In the genomic region with DNA sequence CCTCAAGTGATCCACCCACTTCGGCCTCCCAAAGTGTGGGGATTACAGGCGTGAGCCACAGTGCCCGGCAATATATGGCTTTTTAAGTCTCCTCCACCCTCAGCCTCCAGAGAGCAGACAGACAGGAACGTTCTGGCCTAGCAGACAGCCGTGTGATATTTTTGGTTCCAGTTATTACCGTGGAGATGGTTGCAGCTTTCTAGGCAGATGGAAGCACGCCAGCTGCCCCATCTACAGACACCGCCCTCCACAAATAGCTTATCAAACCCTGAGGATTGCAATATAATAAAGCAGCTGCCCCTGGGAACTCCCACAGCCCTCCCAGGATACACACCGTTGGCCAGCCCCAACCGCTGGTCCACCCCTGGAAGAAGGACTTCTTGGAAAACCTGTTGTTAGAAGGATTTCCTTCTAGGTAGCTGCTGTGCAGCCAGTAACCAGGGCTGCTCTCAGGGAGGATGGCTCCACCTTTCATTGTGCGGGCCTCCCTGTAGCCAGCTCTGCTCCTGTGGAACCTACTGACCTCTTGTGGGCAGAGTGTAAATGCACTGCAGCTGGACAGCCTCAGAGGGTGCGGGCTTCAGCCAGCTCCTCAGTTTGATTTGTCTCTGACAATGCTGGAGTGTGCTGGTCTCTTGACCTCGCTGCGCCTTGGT, we compare ENCODE assay signal across 8 cellular contexts. TPM values are rescaled to one million over a fixed set of nuclear protein-coding genes. Genes with fewer than 3 reads are reported as not detected.
DNase-seq lines count a peak whose midpoint lies in the region; ATAC-seq and TF ChIP-seq lines count a peak whose summit lies in the region.

No MANE protein-coding gene starts in this region.

- no peak overlapping the region for H3K18ac ChIP-seq in IMR-90 (ENCODE audit: low read depth, low read length)

- no peak overlapping the region for H3K4ac ChIP-seq in IMR-90 (ENCODE audit: low read depth, low read length)

- no peak overlapping the region for H3K56ac ChIP-seq in IMR-90 (ENCODE audit: extremely low read depth, insufficient read depth, low read length)

- intact Hi-C loops in IMR-90 (cut with micrococcal nuclease), result loop anchor here (1.0 to 10.0 kb wide), 3 partner anchors 24 to 373 kb away; no protein-coding TSS in a partner anchor
- intact Hi-C loops in transverse colon (cut with DNase I; ENCODE audit: low total_unique reads), result no loop called here

- H4K8ac ChIP-seq in IMR-90 (ENCODE audit: low read depth in 2 of 2, low read length in 2 of 2), result no peak overlapping the region

- no peak overlapping the region for H3K23ac ChIP-seq in IMR-90 (ENCODE audit: low read depth, low read length)

- H2AFZ ChIP-seq in IMR-90 (replicated peaks; ENCODE audit: low read length, poor library complexity), result peak overlapping the region; percentile 60
- no peak overlapping the region for H2AFZ ChIP-seq in OCI-LY1 (ENCODE audit: low read length)

- H2BK120ac ChIP-seq in IMR-90 (ENCODE audit: low read depth, low read length), result no peak overlapping the region

- TF ChIP-seq CTCF in BE2C (IDR thresholded peaks at IDR 0.05; ENCODE audit: low read depth, low read length), result peak; percentile 81
- peak; percentile 46 for TF ChIP-seq CTCF in GM13976 (IDR thresholded peaks at IDR 0.05; ENCODE audit: borderline replicate concordance, control extremely low read depth, extremely low read depth, insufficient read depth, missing control alignments)
- TF ChIP-seq CTCF in IMR-90 (conservative IDR thresholded peaks at IDR 0.05; ENCODE audit: low read depth, low read length), result peak; percentile 80
- peak; percentile 53 for TF ChIP-seq CTCF in OCI-LY1 (IDR thresholded peaks at IDR 0.05; ENCODE audit: low read length)
- TF ChIP-seq CTCF in liver (IDR thresholded peaks at IDR 0.05; ENCODE audit: low read depth, low read length, missing input control), result peak; percentile 79
- peak; percentile 46 to 66 (median 51) for TF ChIP-seq CTCF in transverse colon (IDR thresholded peaks at IDR 0.05)

- no TSS peak for BruUV-seq in IMR-90 (replicated peaks; lab: Mats Ljungman, UMichigan)

- TF ChIP-seq RAD21 in IMR-90 (IDR thresholded peaks at IDR 0.05; ENCODE audit: low read length) (peak; percentile 89), liver (IDR thresholded peaks at IDR 0.05) (peak; percentile 92 to 96)

- no peaks in the 10 kb centered on the region for H3K79me2 ChIP-seq in OCI-LY1 (ENCODE audit: insufficient read depth, low read length)

- H2BK20ac ChIP-seq in IMR-90 (ENCODE audit: low read depth, low read length), result no peak overlapping the region

- no peak overlapping the region for H3K14ac ChIP-seq in IMR-90 (replicated peaks; ENCODE audit: low read depth, low read length)

- ATAC-seq in IMR-90 (ENCODE audit: low read depth), result peak; percentile 98

- no peak overlapping the region for H2AK9ac ChIP-seq in IMR-90 (replicated peaks; ENCODE audit: low read depth, low read length, poor library complexity)

- H3K4me3 ChIP-seq in BE2C (ENCODE audit: low read depth, low read length) (no peak overlapping the region), IMR-90 (ENCODE audit: insufficient read depth, low read depth, low read length) (no peak overlapping the region), OCI-LY1 (ENCODE audit: low read depth, low read length, poor library complexity, severe bottlenecking) (no peak overlapping the region), liver (ENCODE audit: low read depth in 1 of 3, low read length in 3 of 3) (no peak overlapping the region), transverse colon (no peak overlapping the region)

- 40% methylated on average over 1 of the region's 14 CpGs; no CpG with 5 or more reads in 1 of the 2 experiments for WGBS in IMR-90 (ENCODE audit: extremely low coverage in 2 of 2, insufficient read length in 1 of 2), 2 experiments
- 37% methylated on average over 14 of the region's 14 CpGs for WGBS in liver
- WGBS in transverse colon (ENCODE audit: low coverage in 1 of 2), 2 donors, result 53% methylated on average over 14 of the region's 14 CpGs; no CpG with 5 or more reads in 1 of the 2 donors

- no peak overlapping the region for H2BK5ac ChIP-seq in IMR-90 (ENCODE audit: low read depth, low read length, poor library complexity, severe bottlenecking)

- no peak overlapping the region for H2AK5ac ChIP-seq in IMR-90 (ENCODE audit: low read depth, low read length)

- no peak for TF ChIP-seq EP300 in transverse colon (IDR thresholded peaks at IDR 0.05; ENCODE audit: low read depth)

- H3K79me1 ChIP-seq in IMR-90 (ENCODE audit: low read depth in 1 of 2, low read length in 2 of 2), result no peaks in the 10 kb centered on the region

- CTCF ChIA-PET in IMR-90 (lab: Yijun Ruan, JAX), result interaction anchor here (0.5 to 1.7 kb wide), 13 partner anchors 9 to 402 kb away, joined by 3 to 33 read pairs (median 5); no protein-coding TSS in a partner anchor

- H3K36me3 ChIP-seq in BE2C (no peaks in the 10 kb centered on the region), IMR-90 (ENCODE audit: control insufficient read depth, insufficient read depth, low read length) (no peaks in the 10 kb centered on the region), OCI-LY1 (ENCODE audit: insufficient read depth, low read length) (no peaks in the 10 kb centered on the region), liver (ENCODE audit: control insufficient read depth in 4 of 4, insufficient read depth in 3 of 4, low read depth in 1 of 4, low read length in 3 of 4) (no peaks in the 10 kb centered on the region), transverse colon (no peaks in the 10 kb centered on the region)

- TF ChIP-seq POLR2A in IMR-90 (IDR thresholded peaks at IDR 0.05; ENCODE audit: low read depth, low read length) (no peak), transverse colon (IDR thresholded peaks at IDR 0.05) (no peak)

- no peaks in the 10 kb centered on the region for H3K9me1 ChIP-seq in IMR-90 (ENCODE audit: insufficient read depth, low read length)

- no peaks in the 10 kb centered on the region for H3F3A ChIP-seq in OCI-LY1 (ENCODE audit: insufficient read depth, low read length)

- dilution Hi-C loops in IMR-90 (cut with HindIII; ENCODE audit: low sequenced_read_pairs, unreplicated experiment), result no loop called here

- no peaks in the 10 kb centered on the region for H3K27me3 ChIP-seq in BE2C
- H3K27me3 ChIP-seq in IMR-90 (ENCODE audit: control insufficient read depth, insufficient read depth, low read length), result no peaks in the 10 kb centered on the region
- no peaks in the 10 kb centered on the region for H3K27me3 ChIP-seq in OCI-LY1 (ENCODE audit: insufficient read depth, low read length)
- no peaks in the 10 kb centered on the region for H3K27me3 ChIP-seq in liver (ENCODE audit: control insufficient read depth in 4 of 4, insufficient read depth in 4 of 4, low read length in 3 of 4)
- no peaks in the 10 kb centered on the region for H3K27me3 ChIP-seq in transverse colon

- no peak overlapping the region for H3K27ac ChIP-seq in IMR-90 (ENCODE audit: insufficient read depth, low read length)
- no peak overlapping the region for H3K27ac ChIP-seq in OCI-LY1 (ENCODE audit: low read depth, low read length, poor library complexity, severe bottlenecking)
- H3K27ac ChIP-seq in liver (ENCODE audit: low read depth in 1 of 2, low read length in 2 of 2), result no peak overlapping the region
- peak overlapping the region; percentile 46 to 55 (median 50) for H3K27ac ChIP-seq in transverse colon

- H4K91ac ChIP-seq in IMR-90 (ENCODE audit: insufficient read depth, low read depth, low read length), result no peak overlapping the region

- H3K4me2 ChIP-seq in IMR-90 (ENCODE audit: low read depth, low read length) (no peak overlapping the region), OCI-LY1 (ENCODE audit: low read length) (no peak overlapping the region)

- in situ Hi-C loops in GM13976 (cut with MboI; ENCODE audit: low sequenced_read_pairs, unreplicated experiment) (loop anchor here (10.0 to 25.0 kb wide), 2 partner anchors 225 to 273 kb away; no protein-coding TSS in a partner anchor), IMR-90 (cut with MboI; ENCODE audit: low sequenced_read_pairs) (loop anchor here (25.0 kb wide), 1 partner anchor 225 kb away; no protein-coding TSS in a partner anchor), transverse colon (cut with MboI; ENCODE audit: low pct_ligation_motif_present in 1 of 4, low pct_unique_long_range_greater_than_20kb in 1 of 4, low sequenced_read_pairs in 3 of 4) (loop anchor here in 2 of 4 donors (10.0 to 25.0 kb wide), 2 partner anchors 223 to 225 kb away; no protein-coding TSS in a partner anchor)

- no peak overlapping the region for H4K5ac ChIP-seq in IMR-90 (ENCODE audit: low read depth, low read length)

- H3K9me2 ChIP-seq in OCI-LY1 (ENCODE audit: low read depth, low read length), result no peaks in the 10 kb centered on the region

- H4K20me1 ChIP-seq in IMR-90 (ENCODE audit: insufficient read depth, low read length) (no peaks in the 10 kb centered on the region), OCI-LY1 (ENCODE audit: insufficient read depth, low read length) (no peaks in the 10 kb centered on the region)

- DNase-seq in BE2C (peak; percentile 73), GM13976 (ENCODE audit: low spot score) (peak; percentile 64), IMR-90 (peak; percentile 66), cerebellum (ENCODE audit: low spot score) (peak; percentile 36), transverse colon (peak; percentile 70)
- DNase-seq in activated effector memory CD4-positive, alpha-beta T cell treated with Interleukin-2 at 50 U/mL for 16 hours, result no peak

- H2BK15ac ChIP-seq in IMR-90 (ENCODE audit: low read depth, low read length), result no peak overlapping the region

- H3K4me1 ChIP-seq in BE2C, result no peaks in the 10 kb centered on the region
- H3K4me1 ChIP-seq in IMR-90 (ENCODE audit: control insufficient read depth, insufficient read depth, low read length), result no peaks in the 10 kb centered on the region
- H3K4me1 ChIP-seq in OCI-LY1 (ENCODE audit: insufficient read depth, low read length, severe bottlenecking), result peaks cover 11% of the 10 kb centered on the region
- H3K4me1 ChIP-seq in liver (ENCODE audit: control insufficient read depth in 4 of 4, insufficient read depth in 4 of 4, low read length in 3 of 4), result peaks cover 0 to 6% (median 2%) of the 10 kb centered on the region in 4 donors
- peaks cover 0 to 3% (median 0%) of the 10 kb centered on the region in 4 donors for H3K4me1 ChIP-seq in transverse colon

- POLR2A ChIA-PET in IMR-90 (lab: Charles Lee; ENCODE audit: unreplicated experiment), result no interaction called here

- H3K9me3 ChIP-seq in BE2C (no peaks in the 10 kb centered on the region), IMR-90 (ENCODE audit: control insufficient read depth, insufficient read depth, low read length) (no peaks in the 10 kb centered on the region), OCI-LY1 (ENCODE audit: low read length) (no peaks in the 10 kb centered on the region), liver (ENCODE audit: control insufficient read depth in 4 of 4, low read length in 3 of 4) (no peaks in the 10 kb centered on the region), transverse colon (no peaks in the 10 kb centered on the region)

- H3K9ac ChIP-seq in IMR-90 (ENCODE audit: low read depth, low read length), result no peak overlapping the region
- H3K9ac ChIP-seq in OCI-LY1 (ENCODE audit: low read length), result no peak overlapping the region
- no peak overlapping the region for H3K9ac ChIP-seq in liver (ENCODE audit: low read depth in 1 of 2, low read length in 2 of 2)

RNA-seq across cellular contexts. Expression of a gene that starts 44.0 kb away (rescaled TPM):
- polyA plus RNA-seq in BE2C (2012; ENCODE audit: insufficient read depth, insufficient read length, low read depth), result 935 TPM
- total RNA-seq in IMR-90 (2012; rRNA removed), result 216 and 282 TPM in 2 replicates
- polyA plus RNA-seq in IMR-90 (2012; rRNA removed), result 247 and 337 TPM in 2 replicates
- polyA plus RNA-seq in IMR-90 (2012; cell fraction: cytosol; rRNA removed), result 176 and 222 TPM in 2 replicates
- 114 and 168 TPM in 2 replicates for polyA plus RNA-seq in IMR-90 (2012; cell fraction: nucleus; rRNA removed; ENCODE audit: low replicate concordance)
- 80.8 TPM for total RNA-seq in cerebellum
- 100 to 1,000 TPM; 191 to 206 TPM for total RNA-seq in liver
- polyA plus RNA-seq in liver, result 100 to 1,000 TPM; 209 to 304 TPM
- total RNA-seq in transverse colon, result 1,000 to 10,000 TPM in 1 of 4 donors, 100 to 1,000 TPM in 3; 319 to 1,302 (median 724) TPM

RNA-seq across cellular contexts. Expression of a gene that starts 52.9 kb away (rescaled TPM):
- polyA plus RNA-seq in BE2C (2012; ENCODE audit: insufficient read depth, insufficient read length, low read depth), result 30.6 TPM
- total RNA-seq in IMR-90 (2012; rRNA removed) (33.2 and 47.5 TPM in 2 replicates), cerebellum (27.9 TPM), liver (10 to 100 TPM; 13.6 to 14.2 TPM), transverse colon (10 to 100 TPM; 26.9 to 59.5 (median 32.4) TPM)
- polyA plus RNA-seq in IMR-90 (2012; rRNA removed) (15.1 and 16.7 TPM in 2 replicates), liver (1 to 10 TPM; 4.3 to 6.8 TPM)
- polyA plus RNA-seq in IMR-90 (2012; cell fraction: cytosol; rRNA removed), result 3.9 and 6.4 TPM in 2 replicates
- polyA plus RNA-seq in IMR-90 (2012; cell fraction: nucleus; rRNA removed; ENCODE audit: low replicate concordance), result 2.8 and 13.5 TPM in 2 replicates

Comparison
In these comparisons a context has a peak if more than half of its experiments do, and no peak if none do; other contexts are left out.
1. H3K27ac ChIP-seq: peak in transverse colon (4 of 4); none in IMR-90 (single experiment), OCI-LY1 (single experiment) and liver (0 of 2).
2. Peak in every context shown above with its lines, with median percentiles within 50 percentile points of each other: CTCF ChIP-seq.